Comparison of ENCODE assay signal across 8 cellular contexts in the genomic region with DNA sequence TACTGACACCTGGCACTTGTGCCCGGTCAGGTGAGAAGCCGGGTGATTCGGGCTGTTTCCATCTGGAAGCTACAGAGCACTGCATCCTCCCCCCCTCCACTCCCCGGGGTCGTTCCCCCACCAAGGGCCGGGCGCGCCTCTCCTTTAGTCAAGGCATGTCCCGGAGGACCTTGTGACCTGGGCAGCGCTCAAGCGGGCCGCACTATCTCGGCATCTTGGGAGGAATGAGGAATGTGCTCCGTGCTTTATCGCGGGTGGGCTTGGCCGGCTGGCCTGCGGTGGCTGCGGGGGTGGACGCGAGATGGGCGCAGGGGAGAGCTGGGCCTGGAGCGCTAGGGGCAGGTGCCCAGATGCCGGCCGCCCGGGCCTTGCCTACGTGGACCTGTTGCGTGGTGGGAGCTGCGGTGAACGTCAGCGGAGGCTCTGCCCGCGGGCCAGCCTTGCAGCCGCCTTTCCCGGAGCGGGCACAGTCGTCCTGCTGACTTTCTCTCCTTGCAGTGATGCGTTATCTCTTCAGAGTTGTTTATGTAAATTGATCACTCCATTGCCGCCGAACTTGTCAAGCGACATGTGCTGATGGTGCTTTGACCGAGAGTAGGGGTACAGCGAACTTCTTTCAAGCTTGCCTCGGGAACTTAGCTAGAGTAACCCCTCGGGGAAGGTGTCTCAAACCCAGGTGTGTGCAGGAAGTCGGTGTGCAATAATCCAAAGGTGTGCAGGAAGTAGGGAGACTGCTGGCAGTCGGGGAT. TPM values are rescaled to one million over a fixed set of nuclear protein-coding genes. Genes with fewer than 3 reads are reported as not detected.
DNase-seq lines count a peak whose midpoint lies in the region; ATAC-seq and TF ChIP-seq lines count a peak whose summit lies in the region.

No MANE protein-coding gene starts in this region.

- TF ChIP-seq EP300 in suprapubic skin (IDR thresholded peaks at IDR 0.05): no peak

- no peak for ATAC-seq in GM21717 (IDR thresholded peaks at IDR 0.05; ENCODE audit: unreplicated experiment)
- ATAC-seq in HG03196 (IDR thresholded peaks at IDR 0.05; ENCODE audit: unreplicated experiment): no peak

- H3K27ac ChIP-seq in SK-N-MC: no peak overlapping the region
- H3K27ac ChIP-seq in duodenal mucosa (ENCODE audit: low read depth, low read length): peak overlapping the region; percentile 21
- H3K27ac ChIP-seq in suprapubic skin: peak overlapping the region; percentile 82

- DNase-seq in NCI-H82 (lab: John Stamatoyannopoulos, UW) (peak; percentile 63), NCI-H82 treated with DMSO at 0.1 percent for 48 hours (lab: John Stamatoyannopoulos, UW; ENCODE audit: unreplicated experiment) (no peak), SK-N-MC (ENCODE audit: low read depth, low spot score) (no peak), medulla oblongata (ENCODE audit: extremely low spot score) (peak; percentile 68), suprapubic skin (ENCODE audit: low spot score in 2 of 2) (peak; percentile 67 to 82)

- 23% methylated on average over 19 of the region's 47 CpGs for WGBS in suprapubic skin

- H3K9ac ChIP-seq in SK-N-MC (ENCODE audit: insufficient read length): peak overlapping the region; percentile 67
- peak overlapping the region; percentile 48 to 71 for H3K9ac ChIP-seq in duodenal mucosa (ENCODE audit: low read depth in 1 of 2, low read length in 2 of 2)

- no peak for TF ChIP-seq CTCF in suprapubic skin (IDR thresholded peaks at IDR 0.05)

- H3K4me1 ChIP-seq in duodenal mucosa (ENCODE audit: control insufficient read depth in 1 of 2, insufficient read depth in 2 of 2, low read length in 2 of 2) (peaks cover 19 to 38% of the 10 kb centered on the region in 2 donors), suprapubic skin (peaks cover 42% of the 10 kb centered on the region)

- H3K9me3 ChIP-seq in SK-N-MC (ENCODE audit: low read depth, low read length) (no peaks in the 10 kb centered on the region), duodenal mucosa (ENCODE audit: control insufficient read depth in 1 of 2, low read length in 2 of 2) (no peaks in the 10 kb centered on the region), suprapubic skin (no peaks in the 10 kb centered on the region)

- H3K27me3 ChIP-seq in duodenal mucosa (ENCODE audit: control insufficient read depth in 1 of 2, insufficient read depth in 2 of 2, low read length in 2 of 2) (no peaks in the 10 kb centered on the region), suprapubic skin (no peaks in the 10 kb centered on the region)

- peak overlapping the region; percentile 92 for H3K4me3 ChIP-seq in SK-N-MC
- peak overlapping the region; percentile 74 to 88 for H3K4me3 ChIP-seq in duodenal mucosa (ENCODE audit: low read depth in 1 of 2, low read length in 2 of 2)
- peak overlapping the region; percentile 84 for H3K4me3 ChIP-seq in suprapubic skin

- H3K36me3 ChIP-seq in SK-N-MC (ENCODE audit: insufficient read depth, low read length) (no peaks in the 10 kb centered on the region), duodenal mucosa (ENCODE audit: control insufficient read depth in 1 of 2, insufficient read depth in 2 of 2, low read length in 2 of 2) (no peaks in the 10 kb centered on the region), suprapubic skin (no peaks in the 10 kb centered on the region)

- TF ChIP-seq POLR2A in suprapubic skin (IDR thresholded peaks at IDR 0.05): no peak

RNA-seq across cellular contexts. Expression of gene LRRC1, which starts 1.1 kb away (rescaled TPM):
- total RNA-seq in suprapubic skin: 10 to 100 TPM; 34.6 to 80.9 (median 42.4) TPM

Comparison
In these comparisons a context has a peak if more than half of its experiments do, and no peak if none do; other contexts are left out.
1. DNase-seq: peak in NCI-H82 (single experiment), medulla oblongata (single experiment) and suprapubic skin (2 of 2); none in NCI-H82 treated with DMSO at 0.1 percent for 48 hours (single experiment) and SK-N-MC (single experiment).
2. Peak in every context shown above with its lines, with median percentiles within 50 percentile points of each other: H3K4me3 ChIP-seq.